In the genomic region with DNA sequence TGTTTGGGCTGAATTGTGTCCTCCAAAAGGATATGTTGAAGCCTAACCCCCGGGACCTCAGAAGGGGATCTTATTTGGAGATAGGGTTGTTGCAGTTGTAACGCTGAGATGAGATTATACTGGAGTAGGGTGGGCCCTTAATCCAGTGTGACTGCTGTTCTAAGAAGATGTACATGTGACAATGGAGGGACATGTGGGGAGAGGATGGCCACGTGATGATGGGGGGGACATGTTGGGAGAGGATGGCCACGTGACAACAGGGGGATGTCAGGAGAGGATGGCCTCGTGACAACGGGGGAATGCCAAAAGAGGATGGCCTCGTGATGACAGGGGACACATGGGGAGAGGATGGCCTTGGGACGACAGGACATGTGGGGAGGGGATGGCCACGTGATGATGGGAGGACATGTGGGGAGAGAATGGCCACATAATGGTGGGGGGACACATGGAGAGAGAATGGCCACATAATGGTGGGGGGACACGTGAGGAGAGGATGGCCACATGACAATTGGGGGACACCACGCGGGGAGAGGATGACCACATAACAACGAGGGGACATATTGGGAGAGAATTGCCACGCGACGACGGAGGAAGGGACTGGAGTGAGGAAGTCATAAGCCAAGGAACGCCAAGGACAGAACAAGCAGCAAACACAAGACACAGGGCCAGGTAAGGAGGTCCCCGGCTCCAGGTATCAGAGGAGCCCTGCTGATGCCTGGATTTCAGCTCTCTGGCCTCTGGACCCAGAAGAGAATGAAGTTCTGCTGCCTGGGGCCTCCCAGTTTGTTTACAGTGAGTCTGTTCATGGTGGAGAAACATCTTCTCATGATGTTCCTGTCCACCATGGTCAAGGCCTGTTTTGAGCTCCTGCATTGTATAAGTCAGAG, we compare ENCODE assay signal across 16 cellular contexts. TPM values are rescaled to one million over a fixed set of nuclear protein-coding genes. Genes with fewer than 3 reads are reported as not detected.
DNase-seq lines count a peak whose midpoint lies in the region; ATAC-seq and TF ChIP-seq lines count a peak whose summit lies in the region.
"Had no signal": no experiment of that assay in that cellular context is flagged by ENCODE, and none has a peak within 500 bp of the region (broad histone marks: within the 10 kb centered on the region; RNA-seq: fewer than 3 reads in every experiment).

No MANE protein-coding gene starts in this region.

- no peaks in the 10 kb centered on the region for H3K9me3 ChIP-seq in Panc1 (ENCODE audit: control insufficient read depth, insufficient read depth, low read depth, low read length)
- H3K9me3 ChIP-seq: A549, gastrocnemius medialis, Peyer's patch had no signal

- H3K36me3 ChIP-seq in Panc1 (ENCODE audit: control insufficient read depth, insufficient read depth, low read length): no peaks in the 10 kb centered on the region
- H3K36me3 ChIP-seq: gastrocnemius medialis, Peyer's patch had no signal

- H3K27ac Mint-ChIP-seq in activated CD4-positive, alpha-beta T cell treated with anti-CD3 and anti-CD28 coated beads for 36 hours: peak overlapping the region; percentile 45
- H3K27ac Mint-ChIP-seq: activated CD8-positive, alpha-beta memory T cell treated with anti-CD3 and anti-CD28 coated beads, Interleukin-2, amount 10 ng/mL, durations not matched to agents 7 days and 5 days had no signal

- POLR2A ChIA-PET in activated CD4-positive, alpha-beta T cell treated with anti-CD3 and anti-CD28 coated beads for 36 hours (lab: Charles Lee): no interaction called here
- POLR2A ChIA-PET in Panc1 (lab: Charles Lee): no interaction called here

- intact Hi-C loops in activated CD4-positive, alpha-beta T cell treated with anti-CD3 and anti-CD28 coated beads for 36 hours (cut with DNase I, micrococcal nuclease): loop anchor here in 1 of 2 experiments (5.0 kb wide), 1 partner anchor 324 kb away; no protein-coding TSS in a partner anchor
- intact Hi-C loops in Panc1 (cut with micrococcal nuclease; ENCODE audit: unreplicated experiment): no loop called here

- H3K4me3 ChIP-seq in Panc1 (ENCODE audit: low read depth in 2 of 2, low read length in 2 of 2): no peak overlapping the region
- H3K4me3 ChIP-seq: A549, gastrocnemius medialis, Peyer's patch had no signal

- TF ChIP-seq CTCF in Panc1 (IDR thresholded peaks at IDR 0.05) (no peak), foreskin keratinocyte (conservative IDR thresholded peaks at IDR 0.05) (no peak)

- peaks cover 77% of the 10 kb centered on the region for H3K4me1 Mint-ChIP-seq in activated CD4-positive, alpha-beta T cell treated with anti-CD3 and anti-CD28 coated beads for 36 hours

- no peaks in the 10 kb centered on the region for H3K27me3 Mint-ChIP-seq in activated CD4-positive, alpha-beta T cell treated with anti-CD3 and anti-CD28 coated beads for 36 hours
- H3K27me3 Mint-ChIP-seq: activated CD8-positive, alpha-beta memory T cell treated with anti-CD3 and anti-CD28 coated beads, Interleukin-2, amount 10 ng/mL, durations not matched to agents 7 days and 5 days had no signal

- H3K27ac ChIP-seq in Panc1 (ENCODE audit: low read length): peak overlapping the region; percentile 74
- no peak overlapping the region for H3K27ac ChIP-seq in foreskin keratinocyte

- no peak for DNase-seq in activated CD4-positive, alpha-beta T cell treated with anti-CD3 and anti-CD28 coated beads for 36 hours
- no peak for DNase-seq in activated CD4-positive, alpha-beta T cell treated with anti-CD3 and anti-CD28 coated beads for 1 hour
- DNase-seq in Panc1 (ENCODE audit: low read depth, low spot score) (no peak), globus pallidus (ENCODE audit: low spot score) (peak; percentile 71), pons (ENCODE audit: low spot score) (peak; percentile 51), foreskin keratinocyte (no peak)
- no peak for DNase-seq in activated naive CD4-positive, alpha-beta T cell (lab: John Stamatoyannopoulos, UW)
- DNase-seq: activated CD8-positive, alpha-beta memory T cell treated with anti-CD3 and anti-CD28 coated beads, Interleukin-2, amount 10 ng/mL, durations not matched to agents 7 days and 5 days; effector memory CD4-positive, alpha-beta T cell; gastrocnemius medialis; islet precursor cell; NCI-H1105 treated with DMSO at 0.1 percent for 48 hours; NCI-H510A had no signal

- no peak overlapping the region for H3K4me3 Mint-ChIP-seq in activated CD4-positive, alpha-beta T cell treated with anti-CD3 and anti-CD28 coated beads for 36 hours
- H3K4me3 Mint-ChIP-seq: activated CD8-positive, alpha-beta memory T cell treated with anti-CD3 and anti-CD28 coated beads, Interleukin-2, amount 10 ng/mL, durations not matched to agents 7 days and 5 days had no signal

- H3K4me1 ChIP-seq in Panc1 (ENCODE audit: control insufficient read depth, insufficient read depth, low read length) (peaks cover 74% of the 10 kb centered on the region), foreskin keratinocyte (peaks cover 3% of the 10 kb centered on the region)

- H3K36me3 Mint-ChIP-seq in activated CD4-positive, alpha-beta T cell treated with anti-CD3 and anti-CD28 coated beads for 36 hours (ENCODE audit: low read depth): peaks cover 30% of the 10 kb centered on the region

- no peak for ATAC-seq in activated CD4-positive, alpha-beta T cell treated with anti-CD3 and anti-CD28 coated beads for 36 hours
- no peak for ATAC-seq in Panc1
- ATAC-seq in foreskin keratinocyte: no peak
- ATAC-seq in HG03432 (IDR thresholded peaks at IDR 0.05; ENCODE audit: unreplicated experiment): no peak
- ATAC-seq: A549; activated CD8-positive, alpha-beta memory T cell treated with anti-CD3 and anti-CD28 coated beads, Interleukin-2, amount 10 ng/mL, durations not matched to agents 7 days and 5 days; gastrocnemius medialis had no signal

- BruUV-seq in Panc1 (replicated peaks; lab: Mats Ljungman, UMichigan): no TSS peak

- in situ Hi-C loops in Panc1 (cut with HindIII; ENCODE audit: low pct_unique_long_range_greater_than_20kb, low sequenced_read_pairs): no loop called here

- CTCF ChIA-PET in activated CD4-positive, alpha-beta T cell treated with anti-CD3 and anti-CD28 coated beads for 36 hours (lab: Charles Lee): interaction anchor here (1.2 to 2.0 kb wide), 2 partner anchors 15 to 16 kb away, joined by 6 read pairs; no protein-coding TSS in a partner anchor
- CTCF ChIA-PET in Panc1 (lab: Charles Lee): no interaction called here

- no peaks in the 10 kb centered on the region for H3K9me3 Mint-ChIP-seq in activated CD4-positive, alpha-beta T cell treated with anti-CD3 and anti-CD28 coated beads for 36 hours (ENCODE audit: low read depth)

- H3K27me3 ChIP-seq in Panc1 (ENCODE audit: control insufficient read depth, insufficient read depth, low read length) (no peaks in the 10 kb centered on the region), foreskin keratinocyte (no peaks in the 10 kb centered on the region)
- H3K27me3 ChIP-seq: gastrocnemius medialis, Peyer's patch had no signal

RNA-seq across cellular contexts. Expression of a gene that starts 29.2 kb away (rescaled TPM):
- total RNA-seq in activated CD4-positive, alpha-beta T cell treated with anti-CD3 and anti-CD28 coated beads for 36 hours: 10 to 100 TPM; 28.6 to 30.1 TPM
- 70.0 TPM for total RNA-seq in Panc1 (2021; ENCODE audit: unreplicated experiment)
- polyA plus RNA-seq in Panc1 (2012; ENCODE audit: insufficient read length): 38.7 TPM
- total RNA-seq in foreskin keratinocyte: 15.7 and 16.2 TPM in 2 replicates
- polyA plus RNA-seq in foreskin keratinocyte: 8.6 and 11.1 TPM in 2 replicates

Comparison
In these comparisons a context has a peak if more than half of its experiments do, and no peak if none do; other contexts are left out.
1. DNase-seq: peak in globus pallidus (single experiment) and pons (single experiment); none in activated CD4-positive, alpha-beta T cell treated with anti-CD3 and anti-CD28 coated beads for 36 hours (single experiment), activated CD4-positive, alpha-beta T cell treated with anti-CD3 and anti-CD28 coated beads for 1 hour (single experiment), Panc1 (single experiment), foreskin keratinocyte (0 of 2) and activated naive CD4-positive, alpha-beta T cell (0 of 4).